ENCODE assay signal across 12 cellular contexts in genomic region chr17:28112199-28112995, GRCh38.
DNase-seq lines count a peak whose midpoint lies in the region; ATAC-seq, FAIRE-seq and TF ChIP-seq lines count a peak whose summit lies in the region.
"Had no signal": no experiment of that assay in that cellular context is flagged by ENCODE, and none has a peak within 500 bp of the region (broad histone marks: within the 10 kb centered on the region; RNA-seq: fewer than 3 reads in every experiment).

No MANE protein-coding gene starts in this region.

- TF ChIP-seq POLR2A in breast epithelium (IDR thresholded peaks at IDR 0.05) (no peak), right lobe of liver (IDR thresholded peaks at IDR 0.05) (no peak), vagina (IDR thresholded peaks at IDR 0.05) (no peak), body of pancreas (IDR thresholded peaks at IDR 0.05) (no peak)

- no peak overlapping the region for H3K27ac ChIP-seq in breast epithelium
- peak overlapping the region in 1 of 3 donors; percentile 27 for H3K27ac ChIP-seq in right lobe of liver
- peak overlapping the region; percentile 9 for H3K27ac ChIP-seq in vagina
- no peak overlapping the region for H3K27ac ChIP-seq in body of pancreas

- H3K27me3 ChIP-seq in breast epithelium, result no peaks in the 10 kb centered on the region
- H3K27me3 ChIP-seq in right lobe of liver, result no peaks in the 10 kb centered on the region
- no peaks in the 10 kb centered on the region for H3K27me3 ChIP-seq in vagina
- no peaks in the 10 kb centered on the region for H3K27me3 ChIP-seq in body of pancreas

- H3K4me3 ChIP-seq in breast epithelium (no peak overlapping the region), right lobe of liver (no peak overlapping the region), vagina (no peak overlapping the region), body of pancreas (no peak overlapping the region)

- H3K36me3 Mint-ChIP-seq in MCF 10A (ENCODE audit: insufficient read depth, unreplicated experiment), result no peaks in the 10 kb centered on the region

- POLR2A ChIA-PET in MCF 10A (lab: Yijun Ruan, JAX), result interaction anchor here (0.6 to 2.3 kb wide), 20 partner anchors 9 to 292 kb away, joined by 3 to 15 read pairs (median 3); no protein-coding TSS in a partner anchor

- FAIRE-seq in endometrium (lab: Jason Lieb, UNC), result peak; percentile 84

- BruUV-seq in MCF 10A (replicated peaks; lab: Mats Ljungman, UMichigan), result no TSS peak

- intact Hi-C loops in MCF 10A (cut with micrococcal nuclease), result no loop called here
- intact Hi-C loops in breast epithelium (cut with DNase I; ENCODE audit: low total_unique reads), result no loop called here
- intact Hi-C loops in right lobe of liver (cut with DNase I), result no loop called here
- intact Hi-C loops in vagina (cut with DNase I), result no loop called here
- intact Hi-C loops in body of pancreas (cut with DNase I), result no loop called here

- TF ChIP-seq CTCF in MCF 10A (IDR thresholded peaks at IDR 0.05; ENCODE audit: unreplicated experiment), result no peak
- no peak for TF ChIP-seq CTCF in breast epithelium (IDR thresholded peaks at IDR 0.05)
- no peak for TF ChIP-seq CTCF in right lobe of liver (IDR thresholded peaks at IDR 0.05)
- no peak for TF ChIP-seq CTCF in vagina (IDR thresholded peaks at IDR 0.05)
- TF ChIP-seq CTCF in body of pancreas (IDR thresholded peaks at IDR 0.05), result no peak

- H3K4me1 ChIP-seq in breast epithelium, result no peaks in the 10 kb centered on the region
- H3K4me1 ChIP-seq in right lobe of liver, result peaks cover 0 to 8% (median 0%) of the 10 kb centered on the region in 4 donors
- H3K4me1 ChIP-seq in vagina, result peaks cover 18% of the 10 kb centered on the region
- H3K4me1 ChIP-seq in body of pancreas, result peaks cover 30% of the 10 kb centered on the region

- H3K27me3 Mint-ChIP-seq in MCF 10A (ENCODE audit: insufficient read depth, unreplicated experiment), result no peaks in the 10 kb centered on the region
- H3K27me3 Mint-ChIP-seq: stimulated activated naive CD8-positive, alpha-beta T cell treated with anti-CD3 and anti-CD28 coated beads, Interleukin-15, amount 100 ng/mL, for 72 hours had no signal

- ATAC-seq in right lobe of liver (peak; percentile 67 to 75 (median 72)), body of pancreas (no peak), HG02610 (IDR thresholded peaks at IDR 0.05; ENCODE audit: unreplicated experiment) (no peak)
- ATAC-seq: stimulated activated naive CD8-positive, alpha-beta T cell treated with anti-CD3 and anti-CD28 coated beads, Interleukin-15, amount 100 ng/mL, for 72 hours; WTC11 had no signal

- H3K4me1 Mint-ChIP-seq in MCF 10A (ENCODE audit: insufficient read depth, unreplicated experiment), result peaks cover 25% of the 10 kb centered on the region

- peak overlapping the region; percentile 78 for H3K27ac Mint-ChIP-seq in MCF 10A (ENCODE audit: low read depth, unreplicated experiment)
- H3K27ac Mint-ChIP-seq: WTC11 had no signal

- WGBS in right lobe of liver (ENCODE audit: insufficient coverage, low coverage, low lambda C conversion rate, missing lambda C conversion rate), result 43% methylated on average over 3 of the region's 3 CpGs
- WGBS in body of pancreas, 2 donors, result 54 to 64% methylated on average over 3 of the region's 3 CpGs

- H3K36me3 ChIP-seq in breast epithelium (no peaks in the 10 kb centered on the region), right lobe of liver (no peaks in the 10 kb centered on the region), vagina (no peaks in the 10 kb centered on the region), body of pancreas (replicated peaks in 1 of 2; ENCODE audit: insufficient read depth in 1 of 2, low read depth in 2 of 2) (no peaks in the 10 kb centered on the region)

- peaks cover 10% of the 10 kb centered on the region for H3K9me3 Mint-ChIP-seq in MCF 10A (ENCODE audit: unreplicated experiment)

- CTCF ChIA-PET in MCF 10A (lab: Yijun Ruan, JAX), result interaction anchor here (0.6 to 1.7 kb wide), 3 partner anchors 11 to 20 kb away, joined by 3 to 7 read pairs (median 4); no protein-coding TSS in a partner anchor

- peak overlapping the region; percentile 67 for H3K4me3 Mint-ChIP-seq in MCF 10A (ENCODE audit: unreplicated experiment)
- H3K4me3 Mint-ChIP-seq: stimulated activated naive CD8-positive, alpha-beta T cell treated with anti-CD3 and anti-CD28 coated beads, Interleukin-15, amount 100 ng/mL, for 72 hours; WTC11 had no signal

- peak; percentile 19 for DNase-seq in MCF 10A (ENCODE audit: unreplicated experiment)
- no peak for DNase-seq in breast epithelium (ENCODE audit: low spot score in 2 of 2)
- DNase-seq in right lobe of liver, result no peak
- DNase-seq in vagina (ENCODE audit: extremely low spot score in 2 of 2), result no peak
- no peak for DNase-seq in body of pancreas
- no peak for DNase-seq in NCI-H82 treated with DMSO at 0.1 percent for 48 hours (lab: John Stamatoyannopoulos, UW; ENCODE audit: unreplicated experiment)
- DNase-seq: NCI-H2227 treated with DMSO at 0.1 percent for 48 hours; stimulated activated CD4-positive, alpha-beta T cell treated with anti-CD3 and anti-CD28 coated beads, Interleukin-4, amount 100 ng/mL, for 24 hours; stimulated activated naive CD8-positive, alpha-beta T cell treated with anti-CD3 and anti-CD28 coated beads, Interleukin-15, amount 100 ng/mL, for 72 hours had no signal

- H3K9me3 ChIP-seq in breast epithelium (no peaks in the 10 kb centered on the region), right lobe of liver (no peaks in the 10 kb centered on the region), vagina (no peaks in the 10 kb centered on the region), body of pancreas (no peaks in the 10 kb centered on the region)

Comparison
In these comparisons a context has a peak if more than half of its experiments do, and no peak if none do; other contexts are left out.
1. ATAC-seq: peak in right lobe of liver (4 of 4); none in body of pancreas (single experiment) and HG02610 (single experiment).